ENCODE assay signal across 9 cellular contexts in the genomic region with DNA sequence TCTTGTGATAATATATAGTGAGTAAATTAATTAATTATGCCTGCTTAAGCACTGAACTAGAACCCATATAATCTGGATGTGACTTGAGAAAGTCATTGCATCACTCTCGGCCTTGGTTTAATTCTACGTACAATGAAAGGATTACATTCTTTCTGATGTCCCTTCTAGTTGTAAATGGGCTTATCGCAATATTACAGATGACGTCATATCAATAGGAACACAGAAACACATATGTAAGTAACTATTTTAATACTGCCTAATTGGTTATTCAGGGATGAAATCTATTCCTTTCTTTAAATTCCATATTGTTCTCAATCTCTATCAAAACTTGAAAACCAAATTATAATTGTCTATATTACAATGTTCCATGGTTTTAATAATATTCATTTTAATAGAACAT.
"Had no signal": no experiment of that assay in that cellular context is flagged by ENCODE, and none has a peak within 500 bp of the region (broad histone marks: within the 10 kb centered on the region; RNA-seq: fewer than 3 reads in every experiment).

No MANE protein-coding gene starts in this region.

- H3K9ac ChIP-seq: GM23248, KMS-11 had no signal

- ATAC-seq: HCT116 had no signal

- H3K4me3 ChIP-seq: GM23248, HAP-1 had no signal

- H3K4me1 ChIP-seq: HAP-1 had no signal

- H2AFZ ChIP-seq: GM23248 had no signal

- H3K27ac ChIP-seq: GM23248, HL-60, KMS-11 had no signal

- H3K4me2 ChIP-seq: KMS-11 had no signal

- DNase-seq: GM23248, GOT3, H7, IMR-90, KBM-7 had no signal

- H3K9me3 ChIP-seq: HAP-1 had no signal

- H3K36me3 ChIP-seq: HAP-1 had no signal
